ENCODE assay signal across 11 cellular contexts in the genomic region with DNA sequence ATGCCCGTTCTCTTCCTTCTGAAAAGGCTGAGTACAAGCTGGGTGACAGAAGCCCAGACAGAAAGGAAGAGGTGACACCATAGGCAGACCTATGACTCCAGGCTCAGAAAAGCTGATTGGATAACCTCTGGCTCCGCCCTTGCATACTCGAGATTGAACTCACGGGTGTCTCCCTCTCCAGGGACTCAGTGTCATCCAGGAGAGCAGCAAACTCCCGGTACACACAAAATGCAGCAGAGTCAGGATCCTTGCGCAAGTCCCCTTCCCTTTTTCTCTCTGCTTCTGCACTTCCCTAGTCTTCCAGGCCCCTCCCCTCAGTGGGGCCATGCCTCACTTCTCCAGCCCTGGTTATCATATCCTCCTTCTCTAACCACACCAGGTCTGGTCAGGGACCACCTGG. TPM values are rescaled to one million over a fixed set of nuclear protein-coding genes. Genes with fewer than 3 reads are reported as not detected.
DNase-seq lines count a peak whose midpoint lies in the region; ATAC-seq and TF ChIP-seq lines count a peak whose summit lies in the region.
"Had no signal": no experiment of that assay in that cellular context is flagged by ENCODE, and none has a peak within 500 bp of the region (broad histone marks: within the 10 kb centered on the region; RNA-seq: fewer than 3 reads in every experiment).

No MANE protein-coding gene starts in this region.

- H3K79me2 ChIP-seq in OCI-LY7 (ENCODE audit: insufficient read depth, low read depth, low read length) = no peaks in the 10 kb centered on the region
- no peaks in the 10 kb centered on the region for H3K79me2 ChIP-seq in SK-N-SH (ENCODE audit: insufficient read depth)

- no peak for TF ChIP-seq CTCF in OCI-LY7 (conservative IDR thresholded peaks at IDR 0.05; ENCODE audit: low read length)
- no peak for TF ChIP-seq CTCF in SK-N-SH (IDR thresholded peaks at IDR 0.05)

- H3K27me3 Mint-ChIP-seq in T-helper 17 cell = peaks cover 71% of the 10 kb centered on the region

- no TSS peak for BruUV-seq in OCI-LY7 (replicated peaks; lab: Mats Ljungman, UMichigan)

- peaks cover 20% of the 10 kb centered on the region; the same call in 1 of the 2 replicates for H3K27me3 ChIP-seq in SK-N-SH (ENCODE audit: insufficient read depth)

- H3K9me2 ChIP-seq in OCI-LY7 (ENCODE audit: insufficient read depth, low read length) (no peaks in the 10 kb centered on the region), SK-N-SH (no peaks in the 10 kb centered on the region)

- no peak overlapping the region for H3K4me3 Mint-ChIP-seq in T-helper 17 cell

- no peak for TF ChIP-seq RAD21 in SK-N-SH (IDR thresholded peaks at IDR 0.05; ENCODE audit: low read length)

- H3K4me1 Mint-ChIP-seq in T-helper 17 cell = peaks cover 12% of the 10 kb centered on the region

- ATAC-seq in T-helper 17 cell (no peak), HG02840 (IDR thresholded peaks at IDR 0.05; ENCODE audit: low FRiP score, unreplicated experiment) (no peak)

- 38% methylated on average over 4 of the region's 6 CpGs for WGBS in SK-N-SH (ENCODE audit: low lambda C conversion rate)

- H3K4me2 ChIP-seq in OCI-LY7 (ENCODE audit: low read length) (no peak overlapping the region), SK-N-SH (no peak overlapping the region)

- no peak for TF ChIP-seq EP300 in SK-N-SH (IDR thresholded peaks at IDR 0.05; ENCODE audit: borderline replicate concordance in 1 of 2, low read depth in 1 of 2, low read length in 1 of 2)

- H3K36me3 ChIP-seq in OCI-LY7 (ENCODE audit: insufficient read depth, low read length) = no peaks in the 10 kb centered on the region
- no peaks in the 10 kb centered on the region for H3K36me3 ChIP-seq in SK-N-SH (replicated peaks in 1 of 2; ENCODE audit: control insufficient read depth in 1 of 2, insufficient read depth in 2 of 2, low read length in 1 of 2)

- H2AFZ ChIP-seq in OCI-LY7 (ENCODE audit: low read length) = no peak overlapping the region
- no peak overlapping the region for H2AFZ ChIP-seq in SK-N-SH (ENCODE audit: low read depth)

- no peak overlapping the region for H3K9ac ChIP-seq in SK-N-SH

- peak overlapping the region; percentile 14 for H3K27ac Mint-ChIP-seq in T-helper 17 cell

- H3K4me3 ChIP-seq in Jurkat, Clone E6-1 (ENCODE audit: low read length) = peak overlapping the region; percentile 31
- H3K4me3 ChIP-seq in OCI-LY7 (ENCODE audit: low read depth, low read length, poor library complexity, severe bottlenecking) = no peak overlapping the region
- H3K4me3 ChIP-seq in SK-N-SH (ENCODE audit: low read depth in 2 of 2, low read length in 1 of 2) = no peak overlapping the region

- no peaks in the 10 kb centered on the region for H3K4me1 ChIP-seq in OCI-LY7 (ENCODE audit: insufficient read depth, low read length, poor library complexity, severe bottlenecking)
- H3K4me1 ChIP-seq in SK-N-SH (ENCODE audit: control insufficient read depth in 1 of 2, insufficient read depth in 2 of 2, low read depth in 1 of 2, low read length in 1 of 2) = peaks cover 0 to 4% of the 10 kb centered on the region in 2 experiments; a peak in 1 of 4 replicates

- peaks cover 3% of the 10 kb centered on the region for H3F3A ChIP-seq in SK-N-SH (replicated peaks; ENCODE audit: insufficient read depth)

- POLR2A ChIA-PET in OCI-LY7 (lab: Charles Lee) (no interaction called here), SK-N-SH (lab: Yijun Ruan, JAX) (no interaction called here)

- H3K36me3 Mint-ChIP-seq in T-helper 17 cell (ENCODE audit: low read depth) = peaks cover 9% of the 10 kb centered on the region

- peak; percentile 22 for DNase-seq in DMS153 treated with DMSO at 0.1 percent for 48 hours (lab: John Stamatoyannopoulos, UW; ENCODE audit: unreplicated experiment)
- peak; percentile 41 for DNase-seq in Jurkat, Clone E6-1 (ENCODE audit: low read depth, low spot score)
- DNase-seq in T-helper 17 cell = no peak
- DNase-seq in medulla oblongata (ENCODE audit: extremely low spot score) = peak; percentile 58
- DNase-seq in OCI-LY7 (ENCODE audit: low spot score) = no peak
- no peak for DNase-seq in SK-N-SH
- DNase-seq: activated naive CD4-positive, alpha-beta T cell treated with Interleukin-2 at 50 U/mL for 16 hours; DMS79 treated with DMSO at 0.1 percent for 48 hours; NCI-H446 treated with DMSO at 0.1 percent for 48 hours had no signal

- CTCF ChIA-PET in OCI-LY7 (lab: Charles Lee; ENCODE audit: unreplicated experiment) (no interaction called here), SK-N-SH (lab: Yijun Ruan, JAX) (interaction anchor here (0.7 to 15.5 kb wide), 6 partner anchors 8 to 346 kb away, joined by 3 to 246 read pairs (median 7); no protein-coding TSS in a partner anchor)

- intact Hi-C loops in OCI-LY7 (cut with micrococcal nuclease; ENCODE audit: unreplicated experiment) = no loop called here

- no peaks in the 10 kb centered on the region for H4K20me1 ChIP-seq in OCI-LY7 (ENCODE audit: insufficient read depth, low read length)
- H4K20me1 ChIP-seq in SK-N-SH (ENCODE audit: insufficient read depth) = no peaks in the 10 kb centered on the region

- H3K9me3 ChIP-seq in T-helper 17 cell (ENCODE audit: control insufficient read depth, low read length, poor library complexity, severe bottlenecking) (no peaks in the 10 kb centered on the region), OCI-LY7 (ENCODE audit: low read length) (no peaks in the 10 kb centered on the region), SK-N-SH (no peaks in the 10 kb centered on the region)

- H3K27ac ChIP-seq in OCI-LY7 (ENCODE audit: low read depth, low read length, poor library complexity, severe bottlenecking) (no peak overlapping the region), SK-N-SH (ENCODE audit: low read depth in 2 of 2, low read length in 1 of 2) (no peak overlapping the region)

TF ChIP-seq in SK-N-SH, 30 proteins besides CTCF, POLR2A, EP300 and RAD21 (continues in another document):
- no peak for TF ChIP-seq NRF1 (IDR thresholded peaks at IDR 0.05; ENCODE audit: low read depth, low read length)
- no peak for TF ChIP-seq JUND (IDR thresholded peaks at IDR 0.05)
- no peak for TF ChIP-seq FOSL2 (IDR thresholded peaks at IDR 0.05; ENCODE audit: borderline replicate concordance, low read depth)
- TF ChIP-seq, protein P1, sequence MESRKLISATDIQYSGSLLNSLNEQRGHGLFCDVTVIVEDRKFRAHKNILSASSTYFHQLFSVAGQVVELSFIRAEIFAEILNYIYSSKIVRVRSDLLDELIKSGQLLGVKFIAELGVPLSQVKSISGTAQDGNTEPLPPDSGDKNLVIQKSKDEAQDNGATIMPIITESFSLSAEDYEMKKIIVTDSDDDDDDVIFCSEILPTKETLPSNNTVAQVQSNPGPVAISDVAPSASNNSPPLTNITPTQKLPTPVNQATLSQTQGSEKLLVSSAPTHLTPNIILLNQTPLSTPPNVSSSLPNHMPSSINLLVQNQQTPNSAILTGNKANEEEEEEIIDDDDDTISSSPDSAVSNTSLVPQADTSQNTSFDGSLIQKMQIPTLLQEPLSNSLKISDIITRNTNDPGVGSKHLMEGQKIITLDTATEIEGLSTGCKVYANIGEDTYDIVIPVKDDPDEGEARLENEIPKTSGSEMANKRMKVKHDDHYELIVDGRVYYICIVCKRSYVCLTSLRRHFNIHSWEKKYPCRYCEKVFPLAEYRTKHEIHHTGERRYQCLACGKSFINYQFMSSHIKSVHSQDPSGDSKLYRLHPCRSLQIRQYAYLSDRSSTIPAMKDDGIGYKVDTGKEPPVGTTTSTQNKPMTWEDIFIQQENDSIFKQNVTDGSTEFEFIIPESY (IDR thresholded peaks at IDR 0.05; ENCODE audit: borderline replicate concordance, low read depth) = no peak
- TF ChIP-seq, protein P2, sequence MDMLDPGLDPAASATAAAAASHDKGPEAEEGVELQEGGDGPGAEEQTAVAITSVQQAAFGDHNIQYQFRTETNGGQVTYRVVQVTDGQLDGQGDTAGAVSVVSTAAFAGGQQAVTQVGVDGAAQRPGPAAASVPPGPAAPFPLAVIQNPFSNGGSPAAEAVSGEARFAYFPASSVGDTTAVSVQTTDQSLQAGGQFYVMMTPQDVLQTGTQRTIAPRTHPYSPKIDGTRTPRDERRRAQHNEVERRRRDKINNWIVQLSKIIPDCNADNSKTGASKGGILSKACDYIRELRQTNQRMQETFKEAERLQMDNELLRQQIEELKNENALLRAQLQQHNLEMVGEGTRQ (IDR thresholded peaks at IDR 0.05; ENCODE audit: borderline replicate concordance, low read depth, low read length) = no peak
- no peak for TF ChIP-seq RXRA (IDR thresholded peaks at IDR 0.05; ENCODE audit: borderline replicate concordance, low read depth)

RNA-seq across cellular contexts. Expression of a gene that starts 9.8 kb away (rescaled TPM):
- not detected for polyA plus RNA-seq in Jurkat, Clone E6-1 (2012; ENCODE audit: insufficient read depth, insufficient read length)
- total RNA-seq in T-helper 17 cell (not detected), OCI-LY7 (2022) (not detected in 2 replicates)
- not detected in 2 replicates for total RNA-seq in OCI-LY7 (2014; rRNA removed; shearing (Covaris generic))
- polyA plus RNA-seq in SK-N-SH (2012; rRNA removed) = 1.2 and 2.0 TPM in 2 replicates
- 1.2 and 1.3 TPM in 2 replicates for polyA plus RNA-seq in SK-N-SH (2012; cell fraction: cytosol; rRNA removed)
- polyA plus RNA-seq in SK-N-SH (2012; cell fraction: nucleus; rRNA removed) = 1.4 and 1.7 TPM in 2 replicates
- total RNA-seq: myocyte had no signal

RNA-seq across cellular contexts. Expression of a gene that starts 33.6 kb away (rescaled TPM):
- not detected for polyA plus RNA-seq in Jurkat, Clone E6-1 (2012; ENCODE audit: insufficient read depth, insufficient read length)
- total RNA-seq in T-helper 17 cell = not detected
- total RNA-seq in OCI-LY7 (2014; rRNA removed; shearing (Covaris generic)) = 0.06 TPM in 1 of 2 replicates, not detected in the other
- total RNA-seq in OCI-LY7 (2022) = 0.10 TPM in 1 of 2 replicates, not detected in the other
- 0.03 and 0.05 TPM in 2 replicates for polyA plus RNA-seq in SK-N-SH (2012; rRNA removed)
- polyA plus RNA-seq in SK-N-SH (2012; cell fraction: cytosol; rRNA removed) = 0.01 and 0.03 TPM in 2 replicates
- 0.01 and 0.02 TPM in 2 replicates for polyA plus RNA-seq in SK-N-SH (2012; cell fraction: nucleus; rRNA removed)
- total RNA-seq: myocyte had no signal

RNA-seq across cellular contexts. Expression of a gene that starts 56.0 kb away (rescaled TPM):
- not detected for polyA plus RNA-seq in Jurkat, Clone E6-1 (2012; ENCODE audit: insufficient read depth, insufficient read length)
- total RNA-seq in T-helper 17 cell (under 1 TPM; 0.13 to 0.30 TPM), OCI-LY7 (2022) (0.67 and 0.90 TPM in 2 replicates)
- total RNA-seq in OCI-LY7 (2014; rRNA removed; shearing (Covaris generic)) = 0.06 and 0.08 TPM in 2 replicates
- not detected in 2 replicates for polyA plus RNA-seq in SK-N-SH (2012; rRNA removed)
- polyA plus RNA-seq in SK-N-SH (2012; cell fraction: cytosol; rRNA removed) = not detected in 2 replicates
- polyA plus RNA-seq in SK-N-SH (2012; cell fraction: nucleus; rRNA removed) = not detected in 2 replicates
- total RNA-seq: myocyte had no signal

Comparison
In these comparisons a context has a peak if more than half of its experiments do, and no peak if none do; other contexts are left out.
1. DNase-seq: peak in DMS153 treated with DMSO at 0.1 percent for 48 hours (single experiment), Jurkat, Clone E6-1 (single experiment) and medulla oblongata (single experiment); none in T-helper 17 cell (0 of 3), OCI-LY7 (single experiment) and SK-N-SH (single experiment).